ENCODE assay signal across 8 cellular contexts in genomic region chr15:60397772-60398445, GRCh38. TPM values are rescaled to one million over a fixed set of nuclear protein-coding genes. Genes with fewer than 3 reads are reported as not detected.
DNase-seq lines count a peak whose midpoint lies in the region; ATAC-seq and TF ChIP-seq lines count a peak whose summit lies in the region.

ANXA2 (minus strand) TSS chr15:60397986; CDS start chr15:60386075, 11,911 bp downstream.

- H2BK120ac ChIP-seq in trophoblast cell (ENCODE audit: insufficient read depth, low read length, poor library complexity): peak within 1 kb of the TSS; percentile 98

- H2BK12ac ChIP-seq in trophoblast cell (ENCODE audit: low read length): peak within 1 kb of the TSS; percentile 92

- H3K36me3 ChIP-seq in trophoblast cell (ENCODE audit: control insufficient read depth in 1 of 2, insufficient read depth in 2 of 2, low read length in 2 of 2): peaks cover 7 to 21% of the 10 kb centered on the region in 2 experiments

- H3K79me1 ChIP-seq in trophoblast cell (ENCODE audit: low read length): peaks cover 47% of the 10 kb centered on the region

- H3K27ac ChIP-seq in trophoblast cell (ENCODE audit: low read depth, low read length): peak within 1 kb of the TSS; percentile 99

- peak within 1 kb of the TSS; percentile 89 for H2AFZ ChIP-seq in trophoblast cell (ENCODE audit: insufficient read depth, low read length, poor library complexity)

- H3K9ac ChIP-seq in trophoblast cell (ENCODE audit: low read length): peak within 1 kb of the TSS; percentile 99

- peaks cover 21 to 35% of the 10 kb centered on the region in 2 experiments for H3K4me1 ChIP-seq in trophoblast cell (ENCODE audit: control insufficient read depth in 1 of 2, insufficient read depth in 2 of 2, low read length in 2 of 2)

- H3K4ac ChIP-seq in trophoblast cell (ENCODE audit: low read depth, low read length): peak within 1 kb of the TSS; percentile 100

- peak within 1 kb of the TSS; percentile 100 for H3K18ac ChIP-seq in trophoblast cell (ENCODE audit: low read length)

- H3K79me2 ChIP-seq in trophoblast cell (ENCODE audit: control insufficient read depth, insufficient read depth, low read length, poor library complexity): peaks cover 34% of the 10 kb centered on the region

- in situ Hi-C loops in SK-MEL-5 (cut with HindIII; ENCODE audit: low pct_unique_long_range_greater_than_20kb, low sequenced_read_pairs): no loop called here

- no peaks in the 10 kb centered on the region for H3K27me3 ChIP-seq in trophoblast cell (ENCODE audit: insufficient read depth, low read length)

- no peaks in the 10 kb centered on the region for H3K9me3 Mint-ChIP-seq in type B pancreatic cell

- no peak within 1 kb of the TSS for H3K23ac ChIP-seq in trophoblast cell (ENCODE audit: low read length)

- peak; percentile 72 for ATAC-seq in HG03432 (IDR thresholded peaks at IDR 0.05; ENCODE audit: unreplicated experiment)

- H3K27me3 Mint-ChIP-seq in type B pancreatic cell: peaks cover 20% of the 10 kb centered on the region

- no peaks in the 10 kb centered on the region for H3K9me3 ChIP-seq in trophoblast cell (ENCODE audit: insufficient read depth, low read depth, low read length)

- H4K91ac ChIP-seq in trophoblast cell (ENCODE audit: low read depth, low read length): peak within 1 kb of the TSS; percentile 99

- no CpG with 5 or more reads among the region's 53 CpGs for WGBS in trophoblast cell (ENCODE audit: extremely low coverage, insufficient coverage, insufficient read length)

- H2AK5ac ChIP-seq in trophoblast cell (ENCODE audit: low read length): peak within 1 kb of the TSS; percentile 100

- peak within 1 kb of the TSS; percentile 100 for H3K14ac ChIP-seq in trophoblast cell (ENCODE audit: low read length)

- peak within 1 kb of the TSS; percentile 97 for H3K27ac Mint-ChIP-seq in type B pancreatic cell

- H4K8ac ChIP-seq in trophoblast cell (ENCODE audit: low read depth, low read length): peak within 1 kb of the TSS; percentile 96

- H3K36me3 Mint-ChIP-seq in type B pancreatic cell: peaks cover 32% of the 10 kb centered on the region

- peak within 1 kb of the TSS; percentile 98 for H2BK5ac ChIP-seq in trophoblast cell (ENCODE audit: low read depth, low read length, poor library complexity)

- H4K12ac ChIP-seq in trophoblast cell (ENCODE audit: low read depth, low read length): peak within 1 kb of the TSS; percentile 99

- peak within 1 kb of the TSS; percentile 99 for H3K4me3 ChIP-seq in trophoblast cell (ENCODE audit: low read depth, low read length)

- peak within 1 kb of the TSS; percentile 84 for H3K4me2 ChIP-seq in trophoblast cell (ENCODE audit: low read length)

- H3K4me1 Mint-ChIP-seq in type B pancreatic cell (ENCODE audit: unreplicated experiment): peaks cover 57% of the 10 kb centered on the region

- TF ChIP-seq CTCF in type B pancreatic cell (conservative IDR thresholded peaks at IDR 0.05): no peak

- H3K4me3 Mint-ChIP-seq in type B pancreatic cell: peak within 1 kb of the TSS; percentile 91

- DNase-seq in CD1c-positive myeloid dendritic cell (ENCODE audit: extremely low spot score) (peak; percentile 96), GM19240 (ENCODE audit: insufficient read length, low spot score) (peak; percentile 51), SK-MEL-5 (ENCODE audit: low read depth, low spot score) (peak; percentile 66), germinal center (ENCODE audit: low spot score) (peak; percentile 78), trophoblast cell (peak; percentile 86 to 93), type B pancreatic cell (ENCODE audit: extremely low spot score, unreplicated experiment) (peak; percentile 81)
- DNase-seq in activated naive CD4-positive, alpha-beta T cell treated with Interleukin-2 at 50 U/mL for 16 hours: peak; percentile 84

RNA-seq across cellular contexts. Expression of gene ANXA2, which starts in this region (rescaled TPM):
- total RNA-seq in SK-MEL-5 (2014; rRNA removed; shearing (Covaris generic)): 397 and 436 TPM in 2 replicates
- polyA plus RNA-seq in SK-MEL-5 (2015; cell fraction: cytosol; rRNA removed): 362 and 368 TPM in 2 replicates
- 109 and 130 TPM in 2 replicates for polyA plus RNA-seq in SK-MEL-5 (2015; cell fraction: nucleus; rRNA removed)
- polyA plus RNA-seq in trophoblast cell (2013): 2,156 and 2,172 TPM in 2 replicates
- 493 and 1,531 TPM in 2 replicates for total RNA-seq in type B pancreatic cell (ENCODE audit: low replicate concordance)

Comparison
In these comparisons a context has a peak if more than half of its experiments do, and no peak if none do; other contexts are left out.
1. Peak in every context shown above with its lines: DNase-seq, ATAC-seq, H3K4me3 ChIP-seq and H3K27ac ChIP-seq.